Comparison of ENCODE assay signal across 18 cellular contexts in genomic region chr6:167805349-167806060, GRCh38.
"Had no signal": no experiment of that assay in that cellular context is flagged by ENCODE, and none has a peak within 500 bp of the region (broad histone marks: within the 10 kb centered on the region; RNA-seq: fewer than 3 reads in every experiment).

No MANE protein-coding gene starts in this region.

- H3K9ac ChIP-seq: parathyroid adenoma had no signal

- ATAC-seq: activated CD8-positive, alpha-beta memory T cell treated with anti-CD3 and anti-CD28 coated beads, Interleukin-2, amount 10 ng/mL, durations not matched to agents 7 days and 5 days; T-cell had no signal

- H3K9me3 Mint-ChIP-seq: activated CD4-positive, alpha-beta memory T cell treated with anti-CD3 and anti-CD28 coated beads for 36 hours; activated naive CD4-positive, alpha-beta T cell treated with anti-CD3 and anti-CD28 coated beads for 36 hours; activated T-helper 2 cell treated with anti-CD3 and anti-CD28 coated beads, Interferon-gamma antibody, Interleukin-2, Interleukin-4, amounts not matched to agents 10 μg/mL and 5 μg/mL and 100 μg/mL, durations not matched to agents 14 hours and 24 hours and 36 hours; naive B cell; T-cell had no signal

- H3K9me3 ChIP-seq: tibial nerve had no signal

- H3K4me1 ChIP-seq: parathyroid adenoma, tibial nerve had no signal

- H3K27ac Mint-ChIP-seq: activated CD4-positive, alpha-beta memory T cell treated with anti-CD3 and anti-CD28 coated beads for 36 hours; activated CD8-positive, alpha-beta memory T cell treated with anti-CD3 and anti-CD28 coated beads, Interleukin-2, amount 10 ng/mL, durations not matched to agents 7 days and 5 days; activated naive CD4-positive, alpha-beta T cell treated with anti-CD3 and anti-CD28 coated beads for 36 hours; activated T-helper 2 cell treated with anti-CD3 and anti-CD28 coated beads, Interferon-gamma antibody, Interleukin-2, Interleukin-4, amounts not matched to agents 10 μg/mL and 5 μg/mL and 100 μg/mL, durations not matched to agents 14 hours and 24 hours and 36 hours; naive B cell; T-cell had no signal

- H3K36me3 ChIP-seq: cardiac muscle cell, tibial nerve had no signal

- H3K4me3 ChIP-seq: cardiac muscle cell, dorsolateral prefrontal cortex, tibial nerve had no signal

- H3K4me3 Mint-ChIP-seq: activated CD4-positive, alpha-beta memory T cell treated with anti-CD3 and anti-CD28 coated beads for 36 hours; activated CD8-positive, alpha-beta memory T cell treated with anti-CD3 and anti-CD28 coated beads, Interleukin-2, amount 10 ng/mL, durations not matched to agents 7 days and 5 days; activated naive CD4-positive, alpha-beta T cell treated with anti-CD3 and anti-CD28 coated beads for 36 hours; naive B cell; T-cell had no signal

- H3K4me1 Mint-ChIP-seq: activated CD8-positive, alpha-beta memory T cell treated with anti-CD3 and anti-CD28 coated beads, Interleukin-2, amount 10 ng/mL, durations not matched to agents 7 days and 5 days; naive B cell; T-cell had no signal

- H3K27me3 ChIP-seq: cardiac muscle cell, tibial nerve had no signal

- FAIRE-seq: astrocyte had no signal

- DNase-seq: activated CD4-positive, alpha-beta memory T cell treated with anti-CD3 and anti-CD28 coated beads for 36 hours; activated CD4-positive, alpha-beta T cell treated with anti-CD3 and anti-CD28 coated beads for 1 hour; activated CD8-positive, alpha-beta memory T cell treated with anti-CD3 and anti-CD28 coated beads, Interleukin-2, amount 10 ng/mL, durations not matched to agents 7 days and 5 days; activated naive CD4-positive, alpha-beta T cell treated with anti-CD3 and anti-CD28 coated beads for 36 hours; activated T-cell treated with anti-CD3 and anti-CD28 coated beads, Interleukin-2, amount 50 U/mL, for 1 hour; dorsolateral prefrontal cortex; glutamatergic neuron; naive B cell; retina; stimulated activated CD4-positive, alpha-beta T cell treated with anti-CD3 and anti-CD28 coated beads, Interleukin-4, amount 100 ng/mL, for 24 hours; stimulated activated naive CD4-positive, alpha-beta T cell; substantia nigra; T-cell had no signal

- H3K27ac ChIP-seq: cardiac muscle cell, dorsolateral prefrontal cortex, parathyroid adenoma, tibial nerve had no signal

- H3K36me3 Mint-ChIP-seq: activated CD4-positive, alpha-beta memory T cell treated with anti-CD3 and anti-CD28 coated beads for 36 hours; activated CD8-positive, alpha-beta memory T cell treated with anti-CD3 and anti-CD28 coated beads, Interleukin-2, amount 10 ng/mL, durations not matched to agents 7 days and 5 days; naive B cell; T-cell had no signal
